ENCODE assay signal across 8 cellular contexts in genomic region chr19:43765109-43765876, GRCh38. TPM values are rescaled to one million over a fixed set of nuclear protein-coding genes. Genes with fewer than 3 reads are reported as not detected.
DNase-seq lines count a peak whose midpoint lies in the region; ATAC-seq and TF ChIP-seq lines count a peak whose summit lies in the region.

No MANE protein-coding gene starts in this region.

- H3K4me3 ChIP-seq in CD8-positive, alpha-beta T cell (ENCODE audit: low read depth, low read length) = no peak overlapping the region
- no peak overlapping the region for H3K4me3 ChIP-seq in coronary artery
- no peak overlapping the region for H3K4me3 ChIP-seq in upper lobe of left lung

- H3K27ac Mint-ChIP-seq in CD8-positive, alpha-beta T cell = peak overlapping the region; percentile 90

- H3K9me3 ChIP-seq in CD8-positive, alpha-beta T cell (ENCODE audit: low read length) = no peaks in the 10 kb centered on the region
- H3K9me3 ChIP-seq in upper lobe of left lung = no peaks in the 10 kb centered on the region

- H3K4me1 ChIP-seq in CD8-positive, alpha-beta T cell (ENCODE audit: insufficient read depth, low read length) = peaks cover 30% of the 10 kb centered on the region
- H3K4me1 ChIP-seq in upper lobe of left lung = peaks cover 5 to 26% (median 20%) of the 10 kb centered on the region in 4 donors

- no peak for TF ChIP-seq CTCF in CD8-positive, alpha-beta T cell (IDR thresholded peaks at IDR 0.05)
- TF ChIP-seq CTCF in coronary artery (IDR thresholded peaks at IDR 0.05) (no peak), omental fat pad (IDR thresholded peaks at IDR 0.05) (no peak), upper lobe of left lung (IDR thresholded peaks at IDR 0.05) (no peak)

- peaks cover 28% of the 10 kb centered on the region for H3K36me3 Mint-ChIP-seq in CD8-positive, alpha-beta T cell

- H3K4me3 Mint-ChIP-seq in CD8-positive, alpha-beta T cell = peak overlapping the region; percentile 58

- 48 to 57% methylated on average over 11 to 16 of the region's 16 CpGs for WGBS in upper lobe of left lung, 2 donors

- H3K4me1 Mint-ChIP-seq in CD8-positive, alpha-beta T cell (ENCODE audit: low read depth) = peaks cover 31% of the 10 kb centered on the region

- H3K36me3 ChIP-seq in CD8-positive, alpha-beta T cell (ENCODE audit: insufficient read depth, low read length) = peaks cover 19% of the 10 kb centered on the region
- no peaks in the 10 kb centered on the region for H3K36me3 ChIP-seq in upper lobe of left lung

- peak in 6 of 7 experiments; percentile 51 to 75 (median 64) for DNase-seq in CD8-positive, alpha-beta T cell
- DNase-seq in HT-29 (ENCODE audit: low spot score) = peak; percentile 47
- DNase-seq in activated CD4-positive, alpha-beta T cell treated with anti-CD3 and anti-CD28 coated beads for 4 hours = peak; percentile 72 to 80
- DNase-seq in coronary artery (ENCODE audit: low spot score) = no peak
- peak; percentile 57 for DNase-seq in omental fat pad (ENCODE audit: low spot score)
- peak in 1 of 2 donors; percentile 76 for DNase-seq in upper lobe of left lung
- no peak for DNase-seq in NCI-H82 treated with DMSO at 0.1 percent for 48 hours (lab: John Stamatoyannopoulos, UW; ENCODE audit: unreplicated experiment)

- ATAC-seq in CD8-positive, alpha-beta T cell = peak; percentile 84
- ATAC-seq in GM21515 (IDR thresholded peaks at IDR 0.05; ENCODE audit: unreplicated experiment) (peak; percentile 60), omental fat pad (ENCODE audit: low FRiP score) (peak; percentile 89), upper lobe of left lung (ENCODE audit: low FRiP score in 2 of 2) (peak; percentile 47 to 93)

- CTCF ChIA-PET in CD8-positive, alpha-beta T cell (lab: Charles Lee) = interaction anchor here (1.0 to 8.1 kb wide), 5 partner anchors 10 to 44 kb away, joined by 3 to 52 read pairs (median 9); partner anchors contain the start of gene SMG9

- TF ChIP-seq EP300 in upper lobe of left lung (IDR thresholded peaks at IDR 0.05) = no peak

- TF ChIP-seq POLR2A in upper lobe of left lung (IDR thresholded peaks at IDR 0.05) = peak in 1 of 4 donors; percentile 10

- POLR2A ChIA-PET in CD8-positive, alpha-beta T cell (lab: Charles Lee) = interaction anchor here (1.4 to 2.5 kb wide), 3 partner anchors 10 to 14 kb away, joined by 4 to 14 read pairs (median 7); partner anchors contain the start of gene SMG9

- no peaks in the 10 kb centered on the region for H3K27me3 Mint-ChIP-seq in CD8-positive, alpha-beta T cell (ENCODE audit: low read depth)

- no peaks in the 10 kb centered on the region for H3K27me3 ChIP-seq in CD8-positive, alpha-beta T cell (ENCODE audit: insufficient read depth, low read length)
- H3K27me3 ChIP-seq in upper lobe of left lung = no peaks in the 10 kb centered on the region

- no peaks in the 10 kb centered on the region for H3K9me3 Mint-ChIP-seq in CD8-positive, alpha-beta T cell

- H3K27ac ChIP-seq in CD8-positive, alpha-beta T cell (ENCODE audit: low read depth, low read length) = peak overlapping the region; percentile 24
- H3K27ac ChIP-seq in coronary artery (peak overlapping the region; percentile 62 to 87), upper lobe of left lung (peak overlapping the region in 3 of 4 donors; percentile 19 to 61 (median 38))

- intact Hi-C loops in CD8-positive, alpha-beta T cell (cut with DNase I, micrococcal nuclease) = loop anchor here in 1 of 2 experiments (1.0 kb wide), 3 partner anchors 10 to 20 kb away; partner anchors contain the start of gene KCNN4

RNA-seq across cellular contexts. Expression of gene SMG9, which starts 10.5 kb away (rescaled TPM):
- total RNA-seq in CD8-positive, alpha-beta T cell = 10 to 100 TPM; 32.2 to 34.3 TPM
- 89.4 and 99.7 TPM in 2 replicates for total RNA-seq in HT-29 (2014; rRNA removed; shearing (Covaris generic))
- 10 to 100 TPM; 13.7 to 22.8 (median 15.5) TPM for total RNA-seq in omental fat pad
- 100 to 1,000 TPM in 1 of 6 donors, 10 to 100 TPM in 5; 23.0 to 119 (median 52.9) TPM for total RNA-seq in upper lobe of left lung

RNA-seq across cellular contexts. Expression of gene KCNN4, which starts 15.5 kb away (rescaled TPM):
- 10 to 100 TPM; 14.6 to 15.5 TPM for total RNA-seq in CD8-positive, alpha-beta T cell
- 0.44 TPM in 1 of 2 replicates, not detected in the other for total RNA-seq in HT-29 (2014; rRNA removed; shearing (Covaris generic))
- total RNA-seq in omental fat pad (10 to 100 TPM in 1 of 4 donors, 1 to 10 TPM in 2, under 1 TPM in 1; 0.74 to 19.1 (median 2.6) TPM), upper lobe of left lung (10 to 100 TPM in 3 of 6 donors, 1 to 10 TPM in 3; 4.7 to 43.0 (median 10.4) TPM)

RNA-seq across cellular contexts. Expression of gene LYPD5, which starts 37.0 kb away (rescaled TPM):
- total RNA-seq in CD8-positive, alpha-beta T cell = not detected
- total RNA-seq in HT-29 (2014; rRNA removed; shearing (Covaris generic)) = 0.05 and 0.23 TPM in 2 replicates
- total RNA-seq in omental fat pad = 10 to 100 TPM in 1 of 4 donors, 1 to 10 TPM in 2, under 1 TPM in 1; 0.95 to 15.0 (median 2.4) TPM
- 1 to 10 TPM; 2.7 to 9.9 (median 6.0) TPM for total RNA-seq in upper lobe of left lung

RNA-seq across cellular contexts. Expression of gene IRGC, which starts 49.4 kb away (rescaled TPM):
- not detected for total RNA-seq in CD8-positive, alpha-beta T cell
- total RNA-seq in HT-29 (2014; rRNA removed; shearing (Covaris generic)) = 0.08 TPM in 1 of 2 replicates, not detected in the other
- total RNA-seq in omental fat pad = not detected
- not detected for total RNA-seq in upper lobe of left lung

Comparison
In these comparisons a context has a peak if more than half of its experiments do, and no peak if none do; other contexts are left out.
1. DNase-seq: peak in CD8-positive, alpha-beta T cell (6 of 7), HT-29 (single experiment), activated CD4-positive, alpha-beta T cell treated with anti-CD3 and anti-CD28 coated beads for 4 hours (2 of 2) and omental fat pad (single experiment); none in coronary artery (single experiment) and NCI-H82 treated with DMSO at 0.1 percent for 48 hours (single experiment).
2. H3K27ac ChIP-seq: peak in every context shown above with its lines; median percentile 74 in coronary artery; 38 in upper lobe of left lung; 24 in CD8-positive, alpha-beta T cell.
3. Peak in every context shown above with its lines, with median percentiles within 50 percentile points of each other: ATAC-seq.